ENCODE assay signal across 14 cellular contexts in genomic region chr2:457287-457686, GRCh38.
"Had no signal": no experiment of that assay in that cellular context is flagged by ENCODE, and none has a peak within 500 bp of the region (broad histone marks: within the 10 kb centered on the region; RNA-seq: fewer than 3 reads in every experiment).

No MANE protein-coding gene starts in this region.

- H3K27ac Mint-ChIP-seq: activated CD4-positive, alpha-beta T cell treated with anti-CD3 and anti-CD28 coated beads, Interleukin-2, amount 10 ng/mL, durations not matched to agents 7 days and 5 days; activated naive CD8-positive, alpha-beta T cell treated with anti-CD3 and anti-CD28 coated beads for 36 hours had no signal

- H3K36me3 Mint-ChIP-seq: activated naive CD8-positive, alpha-beta T cell treated with anti-CD3 and anti-CD28 coated beads for 36 hours; naive thymus-derived CD8-positive, alpha-beta T cell had no signal

- H3K4me3 Mint-ChIP-seq: activated CD4-positive, alpha-beta T cell treated with anti-CD3 and anti-CD28 coated beads, Interleukin-2, amount 10 ng/mL, durations not matched to agents 7 days and 5 days; activated naive CD8-positive, alpha-beta T cell treated with anti-CD3 and anti-CD28 coated beads for 36 hours; naive thymus-derived CD8-positive, alpha-beta T cell had no signal

- DNase-seq: activated CD4-positive, alpha-beta T cell treated with anti-CD3 and anti-CD28 coated beads, Interleukin-2, amount 10 ng/mL, durations not matched to agents 7 days and 5 days; activated gamma-delta T cell treated with Interleukin-2 at 50 U/mL for 16 hours; activated naive CD8-positive, alpha-beta T cell treated with anti-CD3 and anti-CD28 coated beads for 36 hours; amniotic stem cell; effector memory CD4-positive, alpha-beta T cell; esophagus squamous epithelium; heart right ventricle; left cardiac atrium; mesendoderm; naive thymus-derived CD8-positive, alpha-beta T cell; ovary; psoas muscle; right cardiac atrium; upper lobe of right lung had no signal

- ATAC-seq: heart right ventricle; left cardiac atrium; naive thymus-derived CD8-positive, alpha-beta T cell; psoas muscle; right cardiac atrium; upper lobe of right lung had no signal

- H3K9me3 Mint-ChIP-seq: activated CD4-positive, alpha-beta T cell treated with anti-CD3 and anti-CD28 coated beads, Interleukin-2, amount 10 ng/mL, durations not matched to agents 7 days and 5 days; activated naive CD8-positive, alpha-beta T cell treated with anti-CD3 and anti-CD28 coated beads for 36 hours; naive thymus-derived CD8-positive, alpha-beta T cell had no signal
